ENCODE assay signal across 1 cellular context in the genomic region with DNA sequence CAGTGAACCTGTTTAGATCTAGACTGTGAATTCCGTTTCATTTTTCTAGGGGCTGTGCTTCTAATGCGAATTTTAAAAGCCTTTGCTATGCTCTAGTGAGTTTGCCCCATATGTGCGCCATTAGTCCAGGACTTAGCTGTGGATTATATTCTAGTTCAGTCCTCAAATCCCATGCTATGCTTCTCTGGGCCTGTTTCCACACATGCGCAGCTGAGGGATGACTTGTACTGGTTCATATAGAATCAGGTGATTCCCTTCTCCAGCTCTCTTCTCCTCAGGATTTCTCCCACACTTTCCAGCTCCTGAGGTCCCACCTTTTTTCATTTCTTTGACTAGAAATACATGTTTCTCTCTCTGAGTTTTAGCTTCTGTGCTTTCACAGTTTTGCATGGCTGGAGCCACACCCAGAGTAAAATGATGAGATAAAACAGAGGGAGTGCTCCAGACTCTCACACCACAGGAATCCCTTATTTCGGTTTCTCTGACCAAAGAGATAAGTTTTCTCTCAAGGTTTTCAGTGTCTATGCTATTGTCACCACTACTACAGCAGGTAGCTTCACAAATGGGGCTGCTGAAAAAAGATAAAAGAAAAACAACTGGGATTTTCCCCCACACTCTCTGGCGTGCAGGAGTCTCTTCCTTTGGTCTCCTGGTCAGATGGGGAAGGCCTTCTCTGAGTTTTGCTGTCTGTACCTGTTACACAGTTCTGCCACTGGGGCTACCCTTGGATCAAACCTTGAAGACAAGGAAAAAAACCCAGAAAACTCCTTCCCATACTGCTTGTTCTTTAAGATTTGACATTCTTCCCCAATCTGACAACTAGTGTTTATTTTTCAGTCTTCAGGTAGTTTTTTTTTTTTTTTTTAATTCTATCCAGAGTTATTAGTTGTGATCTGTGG.
TF ChIP-seq lines count a peak whose summit lies in the region.

No MANE protein-coding gene starts in this region.

TF ChIP-seq in K562, 482 proteins besides CTCF, POLR2A, EP300 and RAD21 (continued from another document and continues in another):
- TF ChIP-seq, protein P1, sequence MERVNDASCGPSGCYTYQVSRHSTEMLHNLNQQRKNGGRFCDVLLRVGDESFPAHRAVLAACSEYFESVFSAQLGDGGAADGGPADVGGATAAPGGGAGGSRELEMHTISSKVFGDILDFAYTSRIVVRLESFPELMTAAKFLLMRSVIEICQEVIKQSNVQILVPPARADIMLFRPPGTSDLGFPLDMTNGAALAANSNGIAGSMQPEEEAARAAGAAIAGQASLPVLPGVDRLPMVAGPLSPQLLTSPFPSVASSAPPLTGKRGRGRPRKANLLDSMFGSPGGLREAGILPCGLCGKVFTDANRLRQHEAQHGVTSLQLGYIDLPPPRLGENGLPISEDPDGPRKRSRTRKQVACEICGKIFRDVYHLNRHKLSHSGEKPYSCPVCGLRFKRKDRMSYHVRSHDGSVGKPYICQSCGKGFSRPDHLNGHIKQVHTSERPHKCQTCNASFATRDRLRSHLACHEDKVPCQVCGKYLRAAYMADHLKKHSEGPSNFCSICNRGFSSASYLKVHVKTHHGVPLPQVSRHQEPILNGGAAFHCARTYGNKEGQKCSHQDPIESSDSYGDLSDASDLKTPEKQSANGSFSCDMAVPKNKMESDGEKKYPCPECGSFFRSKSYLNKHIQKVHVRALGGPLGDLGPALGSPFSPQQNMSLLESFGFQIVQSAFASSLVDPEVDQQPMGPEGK (CRISPR knock-in tag; IDR thresholded peaks at IDR 0.05; ENCODE audit: borderline replicate concordance) = no peak
- TF ChIP-seq SMC3 (conservative IDR thresholded peaks at IDR 0.05; ENCODE audit: insufficient read depth, low read depth, low read length) = no peak
- TF ChIP-seq BRD9 (IDR thresholded peaks at IDR 0.05; ENCODE audit: low read depth, partially characterized antibody) = no peak
- TF ChIP-seq MBD2 (IDR thresholded peaks at IDR 0.05; ENCODE audit: borderline replicate concordance, low read depth) = no peak
- no peak for TF ChIP-seq ZNF165 (CRISPR knock-in tag; IDR thresholded peaks at IDR 0.05; ENCODE audit: borderline replicate concordance)
- TF ChIP-seq HEY1 (CRISPR knock-in tag; IDR thresholded peaks at IDR 0.05; ENCODE audit: borderline replicate concordance) = no peak
- peak; percentile 83 to 86 for TF ChIP-seq NRF1 (conservative IDR thresholded peaks at IDR 0.05 in 1 of 2, IDR thresholded peaks at IDR 0.05 in 1 of 2)
- TF ChIP-seq, protein P2, sequence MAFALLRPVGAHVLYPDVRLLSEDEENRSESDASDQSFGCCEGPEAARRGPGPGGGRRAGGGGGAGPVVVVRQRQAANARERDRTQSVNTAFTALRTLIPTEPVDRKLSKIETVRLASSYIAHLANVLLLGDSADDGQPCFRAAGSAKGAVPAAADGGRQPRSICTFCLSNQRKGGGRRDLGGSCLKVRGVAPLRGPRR (CRISPR knock-in tag; IDR thresholded peaks at IDR 0.05) = no peak
- TF ChIP-seq, protein P3, sequence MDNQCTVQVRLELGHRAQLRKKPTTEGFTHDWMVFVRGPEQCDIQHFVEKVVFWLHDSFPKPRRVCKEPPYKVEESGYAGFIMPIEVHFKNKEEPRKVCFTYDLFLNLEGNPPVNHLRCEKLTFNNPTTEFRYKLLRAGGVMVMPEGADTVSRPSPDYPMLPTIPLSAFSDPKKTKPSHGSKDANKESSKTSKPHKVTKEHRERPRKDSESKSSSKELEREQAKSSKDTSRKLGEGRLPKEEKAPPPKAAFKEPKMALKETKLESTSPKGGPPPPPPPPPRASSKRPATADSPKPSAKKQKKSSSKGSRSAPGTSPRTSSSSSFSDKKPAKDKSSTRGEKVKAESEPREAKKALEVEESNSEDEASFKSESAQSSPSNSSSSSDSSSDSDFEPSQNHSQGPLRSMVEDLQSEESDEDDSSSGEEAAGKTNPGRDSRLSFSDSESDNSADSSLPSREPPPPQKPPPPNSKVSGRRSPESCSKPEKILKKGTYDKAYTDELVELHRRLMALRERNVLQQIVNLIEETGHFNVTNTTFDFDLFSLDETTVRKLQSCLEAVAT (IDR thresholded peaks at IDR 0.05) = no peak
- peak; percentile 78 for TF ChIP-seq MECOM (CRISPR knock-in tag; IDR thresholded peaks at IDR 0.05)
- no peak for TF ChIP-seq BCOR (IDR thresholded peaks at IDR 0.05)
- no peak for TF ChIP-seq OTX1 (CRISPR knock-in tag; IDR thresholded peaks at IDR 0.05)
- TF ChIP-seq ZNF3 (CRISPR knock-in tag; IDR thresholded peaks at IDR 0.05) = no peak
- TF ChIP-seq, protein P4, sequence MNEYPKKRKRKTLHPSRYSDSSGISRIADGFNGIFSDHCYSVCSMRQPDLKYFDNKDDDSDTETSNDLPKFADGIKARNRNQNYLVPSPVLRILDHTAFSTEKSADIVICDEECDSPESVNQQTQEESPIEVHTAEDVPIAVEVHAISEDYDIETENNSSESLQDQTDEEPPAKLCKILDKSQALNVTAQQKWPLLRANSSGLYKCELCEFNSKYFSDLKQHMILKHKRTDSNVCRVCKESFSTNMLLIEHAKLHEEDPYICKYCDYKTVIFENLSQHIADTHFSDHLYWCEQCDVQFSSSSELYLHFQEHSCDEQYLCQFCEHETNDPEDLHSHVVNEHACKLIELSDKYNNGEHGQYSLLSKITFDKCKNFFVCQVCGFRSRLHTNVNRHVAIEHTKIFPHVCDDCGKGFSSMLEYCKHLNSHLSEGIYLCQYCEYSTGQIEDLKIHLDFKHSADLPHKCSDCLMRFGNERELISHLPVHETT (CRISPR knock-in tag; conservative IDR thresholded peaks at IDR 0.05 in 1 of 2, IDR thresholded peaks at IDR 0.05 in 1 of 2) = no peak
- TF ChIP-seq, protein P5, sequence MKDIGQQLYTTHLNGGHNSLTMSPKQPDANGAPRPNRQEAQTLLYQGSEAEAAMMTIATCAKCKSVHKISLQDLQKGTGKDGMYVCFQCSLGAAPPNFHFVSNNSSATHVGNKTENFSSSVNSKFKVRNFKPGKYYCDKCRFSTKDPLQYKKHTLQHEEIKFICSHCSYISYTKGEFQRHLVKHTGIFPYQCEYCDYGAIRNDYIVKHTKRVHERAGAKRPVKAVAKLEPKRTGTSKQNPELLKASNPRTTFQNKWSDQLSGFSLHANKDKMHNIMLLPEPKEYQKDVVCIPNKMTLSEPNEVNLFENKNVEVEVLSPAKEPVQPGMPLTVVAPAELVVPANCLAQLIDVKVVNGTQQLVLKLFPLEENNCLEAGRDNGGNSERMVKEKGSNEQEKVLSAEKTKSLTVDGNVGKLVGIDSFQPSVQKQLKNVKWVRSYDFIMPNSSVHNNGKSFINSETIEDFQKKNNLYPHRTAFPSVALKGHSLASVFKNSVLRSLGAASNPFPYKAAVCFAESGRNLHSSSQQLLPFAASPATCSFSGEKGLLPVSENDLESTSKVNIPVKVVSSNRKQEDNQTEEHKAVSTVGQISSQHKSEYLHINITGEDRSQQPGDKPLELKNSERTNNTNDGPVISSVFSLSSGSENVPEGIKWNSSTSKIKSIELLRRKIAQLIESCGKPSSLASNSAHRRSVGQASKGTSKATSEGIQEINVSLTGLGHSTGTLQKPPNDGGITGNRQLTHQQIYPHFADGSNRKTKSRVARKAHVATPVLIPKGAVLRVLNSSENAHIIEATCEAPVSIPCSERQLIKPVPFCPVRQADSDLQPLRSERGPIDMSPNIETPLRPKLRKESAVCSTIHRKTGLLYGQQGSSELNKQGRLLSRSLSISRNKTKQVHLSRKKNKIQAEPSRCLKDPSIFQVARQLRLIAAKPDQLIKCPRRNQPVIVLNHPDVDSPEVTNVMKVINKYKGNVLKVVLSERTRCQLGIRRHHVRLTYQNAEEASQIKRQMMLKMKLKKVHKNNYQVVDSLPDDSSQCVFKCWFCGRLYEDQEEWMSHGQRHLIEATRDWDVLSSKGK (CRISPR knock-in tag; IDR thresholded peaks at IDR 0.05) = no peak
- TF ChIP-seq, protein P6, sequence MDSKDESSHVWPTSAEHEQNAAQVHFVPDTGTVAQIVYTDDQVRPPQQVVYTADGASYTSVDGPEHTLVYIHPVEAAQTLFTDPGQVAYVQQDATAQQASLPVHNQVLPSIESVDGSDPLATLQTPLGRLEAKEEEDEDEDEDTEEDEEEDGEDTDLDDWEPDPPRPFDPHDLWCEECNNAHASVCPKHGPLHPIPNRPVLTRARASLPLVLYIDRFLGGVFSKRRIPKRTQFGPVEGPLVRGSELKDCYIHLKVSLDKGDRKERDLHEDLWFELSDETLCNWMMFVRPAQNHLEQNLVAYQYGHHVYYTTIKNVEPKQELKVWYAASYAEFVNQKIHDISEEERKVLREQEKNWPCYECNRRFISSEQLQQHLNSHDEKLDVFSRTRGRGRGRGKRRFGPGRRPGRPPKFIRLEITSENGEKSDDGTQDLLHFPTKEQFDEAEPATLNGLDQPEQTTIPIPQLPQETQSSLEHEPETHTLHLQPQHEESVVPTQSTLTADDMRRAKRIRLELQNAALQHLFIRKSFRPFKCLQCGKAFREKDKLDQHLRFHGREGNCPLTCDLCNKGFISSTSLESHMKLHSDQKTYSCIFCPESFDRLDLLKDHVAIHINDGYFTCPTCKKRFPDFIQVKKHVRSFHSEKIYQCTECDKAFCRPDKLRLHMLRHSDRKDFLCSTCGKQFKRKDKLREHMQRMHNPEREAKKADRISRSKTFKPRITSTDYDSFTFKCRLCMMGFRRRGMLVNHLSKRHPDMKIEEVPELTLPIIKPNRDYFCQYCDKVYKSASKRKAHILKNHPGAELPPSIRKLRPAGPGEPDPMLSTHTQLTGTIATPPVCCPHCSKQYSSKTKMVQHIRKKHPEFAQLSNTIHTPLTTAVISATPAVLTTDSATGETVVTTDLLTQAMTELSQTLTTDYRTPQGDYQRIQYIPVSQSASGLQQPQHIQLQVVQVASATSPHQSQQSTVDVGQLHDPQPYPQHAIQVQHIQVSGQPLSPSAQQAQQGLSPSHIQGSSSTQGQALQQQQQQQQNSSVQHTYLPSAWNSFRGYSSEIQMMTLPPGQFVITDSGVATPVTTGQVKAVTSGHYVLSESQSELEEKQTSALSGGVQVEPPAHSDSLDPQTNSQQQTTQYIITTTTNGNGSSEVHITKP (IDR thresholded peaks at IDR 0.05; ENCODE audit: partially characterized antibody) = peak; percentile 95
- peak; percentile 28; the same call in 1 of the 2 replicates for TF ChIP-seq JUND (IDR thresholded peaks at IDR 0.05; ENCODE audit: borderline replicate concordance, low read depth, low read length)
- no peak for TF ChIP-seq JUND (tag; IDR thresholded peaks at IDR 0.05; ENCODE audit: borderline replicate concordance, low read depth, low read length)
- TF ChIP-seq ZNF668 (CRISPR knock-in tag; IDR thresholded peaks at IDR 0.05) = no peak
- TF ChIP-seq ETS2 (tag; IDR thresholded peaks at IDR 0.05; ENCODE audit: borderline replicate concordance, poor library complexity, severe bottlenecking) = no peak
- no peak for TF ChIP-seq SREBF1 (IDR thresholded peaks at IDR 0.05; ENCODE audit: borderline replicate concordance, low read depth, low read length)
- TF ChIP-seq BHLHE40 (IDR thresholded peaks at IDR 0.05; ENCODE audit: low read length) = no peak
- TF ChIP-seq, protein P7, sequence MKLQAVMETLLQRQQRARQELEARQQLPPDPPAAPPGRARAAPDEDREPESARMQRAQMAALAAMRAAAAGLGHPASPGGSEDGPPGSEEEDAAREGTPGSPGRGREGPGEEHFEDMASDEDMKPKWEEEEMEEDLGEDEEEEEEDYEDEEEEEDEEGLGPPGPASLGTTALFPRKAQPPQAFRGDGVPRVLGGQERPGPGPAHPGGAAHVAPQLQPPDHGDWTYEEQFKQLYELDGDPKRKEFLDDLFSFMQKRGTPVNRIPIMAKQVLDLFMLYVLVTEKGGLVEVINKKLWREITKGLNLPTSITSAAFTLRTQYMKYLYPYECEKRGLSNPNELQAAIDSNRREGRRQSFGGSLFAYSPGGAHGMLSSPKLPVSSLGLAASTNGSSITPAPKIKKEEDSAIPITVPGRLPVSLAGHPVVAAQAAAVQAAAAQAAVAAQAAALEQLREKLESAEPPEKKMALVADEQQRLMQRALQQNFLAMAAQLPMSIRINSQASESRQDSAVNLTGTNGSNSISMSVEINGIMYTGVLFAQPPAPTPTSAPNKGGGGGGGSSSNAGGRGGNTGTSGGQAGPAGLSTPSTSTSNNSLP (IDR thresholded peaks at IDR 0.05; ENCODE audit: borderline replicate concordance, low read depth, low read length) = no peak
- no peak for TF ChIP-seq ARID2 (IDR thresholded peaks at IDR 0.05)
- TF ChIP-seq, protein P8, sequence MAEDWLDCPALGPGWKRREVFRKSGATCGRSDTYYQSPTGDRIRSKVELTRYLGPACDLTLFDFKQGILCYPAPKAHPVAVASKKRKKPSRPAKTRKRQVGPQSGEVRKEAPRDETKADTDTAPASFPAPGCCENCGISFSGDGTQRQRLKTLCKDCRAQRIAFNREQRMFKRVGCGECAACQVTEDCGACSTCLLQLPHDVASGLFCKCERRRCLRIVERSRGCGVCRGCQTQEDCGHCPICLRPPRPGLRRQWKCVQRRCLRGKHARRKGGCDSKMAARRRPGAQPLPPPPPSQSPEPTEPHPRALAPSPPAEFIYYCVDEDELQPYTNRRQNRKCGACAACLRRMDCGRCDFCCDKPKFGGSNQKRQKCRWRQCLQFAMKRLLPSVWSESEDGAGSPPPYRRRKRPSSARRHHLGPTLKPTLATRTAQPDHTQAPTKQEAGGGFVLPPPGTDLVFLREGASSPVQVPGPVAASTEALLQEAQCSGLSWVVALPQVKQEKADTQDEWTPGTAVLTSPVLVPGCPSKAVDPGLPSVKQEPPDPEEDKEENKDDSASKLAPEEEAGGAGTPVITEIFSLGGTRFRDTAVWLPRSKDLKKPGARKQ (CRISPR knock-in tag; IDR thresholded peaks at IDR 0.05) = no peak
- peak; percentile 37; the same call in 1 of the 2 replicates for TF ChIP-seq MTA1 (IDR thresholded peaks at IDR 0.05; ENCODE audit: borderline replicate concordance)
- TF ChIP-seq, protein P9, sequence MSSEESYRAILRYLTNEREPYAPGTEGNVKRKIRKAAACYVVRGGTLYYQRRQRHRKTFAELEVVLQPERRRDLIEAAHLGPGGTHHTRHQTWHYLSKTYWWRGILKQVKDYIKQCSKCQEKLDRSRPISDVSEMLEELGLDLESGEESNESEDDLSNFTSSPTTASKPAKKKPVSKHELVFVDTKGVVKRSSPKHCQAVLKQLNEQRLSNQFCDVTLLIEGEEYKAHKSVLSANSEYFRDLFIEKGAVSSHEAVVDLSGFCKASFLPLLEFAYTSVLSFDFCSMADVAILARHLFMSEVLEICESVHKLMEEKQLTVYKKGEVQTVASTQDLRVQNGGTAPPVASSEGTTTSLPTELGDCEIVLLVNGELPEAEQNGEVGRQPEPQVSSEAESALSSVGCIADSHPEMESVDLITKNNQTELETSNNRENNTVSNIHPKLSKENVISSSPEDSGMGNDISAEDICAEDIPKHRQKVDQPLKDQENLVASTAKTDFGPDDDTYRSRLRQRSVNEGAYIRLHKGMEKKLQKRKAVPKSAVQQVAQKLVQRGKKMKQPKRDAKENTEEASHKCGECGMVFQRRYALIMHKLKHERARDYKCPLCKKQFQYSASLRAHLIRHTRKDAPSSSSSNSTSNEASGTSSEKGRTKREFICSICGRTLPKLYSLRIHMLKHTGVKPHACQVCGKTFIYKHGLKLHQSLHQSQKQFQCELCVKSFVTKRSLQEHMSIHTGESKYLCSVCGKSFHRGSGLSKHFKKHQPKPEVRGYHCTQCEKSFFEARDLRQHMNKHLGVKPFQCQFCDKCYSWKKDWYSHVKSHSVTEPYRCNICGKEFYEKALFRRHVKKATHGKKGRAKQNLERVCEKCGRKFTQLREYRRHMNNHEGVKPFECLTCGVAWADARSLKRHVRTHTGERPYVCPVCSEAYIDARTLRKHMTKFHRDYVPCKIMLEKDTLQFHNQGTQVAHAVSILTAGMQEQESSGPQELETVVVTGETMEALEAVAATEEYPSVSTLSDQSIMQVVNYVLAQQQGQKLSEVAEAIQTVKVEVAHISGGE (CRISPR knock-in tag; IDR thresholded peaks at IDR 0.05) = no peak
- no peak for TF ChIP-seq CSDE1 (IDR thresholded peaks at IDR 0.05)
- TF ChIP-seq SMARCA4 (IDR thresholded peaks at IDR 0.05) = peak; percentile 76
- no peak for TF ChIP-seq PPARD (CRISPR knock-in tag; IDR thresholded peaks at IDR 0.05)
- no peak for TF ChIP-seq PCBP2 (IDR thresholded peaks at IDR 0.05; ENCODE audit: low read depth, low read length, poor library complexity, severe bottlenecking)
- TF ChIP-seq ZNF41 (CRISPR knock-in tag; conservative IDR thresholded peaks at IDR 0.05) = no peak
- 0 out of 2 replicates have a peak, but pooled peaks have one; percentile 53 for TF ChIP-seq SMARCC2 (IDR thresholded peaks at IDR 0.05; ENCODE audit: low read depth)
